ENCODE assay signal across 11 cellular contexts in genomic region chr6:37204014-37204751, GRCh38. TPM values are rescaled to one million over a fixed set of nuclear protein-coding genes. Genes with fewer than 3 reads are reported as not detected.
DNase-seq lines count a peak whose midpoint lies in the region; ATAC-seq and TF ChIP-seq lines count a peak whose summit lies in the region.
"Had no signal": no experiment of that assay in that cellular context is flagged by ENCODE, and none has a peak within 500 bp of the region (broad histone marks: within the 10 kb centered on the region; RNA-seq: fewer than 3 reads in every experiment).

No MANE protein-coding gene starts in this region.

- no peak overlapping the region for H2AFZ ChIP-seq in DND-41 (ENCODE audit: low read depth, low read length)

- no peaks in the 10 kb centered on the region for H3K79me2 ChIP-seq in DND-41 (ENCODE audit: insufficient read depth, low read length)

- TF ChIP-seq CTCF in DND-41 (IDR thresholded peaks at IDR 0.05; ENCODE audit: borderline replicate concordance, extremely low read depth, low read length, poor library complexity, severe bottlenecking) (no peak), LNCaP clone FGC (IDR thresholded peaks at IDR 0.05; ENCODE audit: control insufficient read depth, extremely low read depth, insufficient read depth) (no peak), astrocyte of the spinal cord (IDR thresholded peaks at IDR 0.05; ENCODE audit: low read depth, low read length) (no peak)

- in situ Hi-C loops in astrocyte of the spinal cord (cut with HindIII; ENCODE audit: low sequenced_read_pairs), result no loop called here

- no peaks in the 10 kb centered on the region for H3K9me3 ChIP-seq in DND-41 (ENCODE audit: insufficient read depth, low read length, severe bottlenecking)

- no peaks in the 10 kb centered on the region for H4K20me1 ChIP-seq in DND-41 (ENCODE audit: insufficient read depth, low read length)

- ATAC-seq in DND-41 (ENCODE audit: insufficient read depth, low read depth), result no peak
- no peak for ATAC-seq in HG03159 (IDR thresholded peaks at IDR 0.05; ENCODE audit: unreplicated experiment)
- ATAC-seq in GM19395 (IDR thresholded peaks at IDR 0.05; ENCODE audit: unreplicated experiment), result no peak

- H3K36me3 ChIP-seq in DND-41 (ENCODE audit: insufficient read depth, low read length), result no peaks in the 10 kb centered on the region

- peaks cover 72% of the 10 kb centered on the region for H3K4me1 ChIP-seq in DND-41 (ENCODE audit: insufficient read depth, low read length)

- H3K4me2 ChIP-seq in DND-41 (ENCODE audit: insufficient read depth, low read length), result peak overlapping the region; percentile 0; the same call in 1 of the 2 replicates

- H3K4me3 ChIP-seq in DND-41 (ENCODE audit: low read depth in 1 of 2, low read length in 2 of 2) (no peak overlapping the region), LNCaP clone FGC (ENCODE audit: low read depth, low read length) (no peak overlapping the region), astrocyte of the spinal cord (ENCODE audit: low read depth, low read length) (no peak overlapping the region)

- H3K9ac ChIP-seq in DND-41 (ENCODE audit: low read depth, low read length), result 0 out of 2 replicates have a peak overlapping the region, but pooled peaks have one; percentile 52

- peak overlapping the region; percentile 68 for H3K27ac ChIP-seq in DND-41 (ENCODE audit: low read length)

- DNase-seq in DND-41 (no peak), LNCaP clone FGC (ENCODE audit: low read depth) (peak; percentile 38), astrocyte of the spinal cord (ENCODE audit: low read depth, low spot score) (peak; percentile 26), mucosa of gallbladder (ENCODE audit: low spot score) (peak; percentile 67), NOMO-1 treated with DMSO at 0.1 percent for 48 hours (lab: John Stamatoyannopoulos, UW; ENCODE audit: unreplicated experiment) (no peak)
- DNase-seq in stimulated activated CD4-positive, alpha-beta T cell treated with anti-CD3 and anti-CD28 coated beads, Interleukin-4, amount 100 ng/mL, for 24 hours, result no peak
- DNase-seq: amygdala, NCI-H187, SW 1271 had no signal

- H3K27me3 ChIP-seq in DND-41 (ENCODE audit: insufficient read depth, low read length, poor library complexity), result no peaks in the 10 kb centered on the region

RNA-seq across cellular contexts. Expression of gene PIM1, which starts 34.2 kb away (rescaled TPM):
- total RNA-seq in mucosa of gallbladder, result 21.8 TPM

RNA-seq across cellular contexts. Expression of gene TBC1D22B, which starts 53.4 kb away (rescaled TPM):
- total RNA-seq in mucosa of gallbladder, result 15.3 TPM

RNA-seq across cellular contexts. Expression of gene TMEM217, which starts 53.8 kb away (rescaled TPM):
- 0.55 TPM for total RNA-seq in mucosa of gallbladder

Comparison
In these comparisons a context has a peak if more than half of its experiments do, and no peak if none do; other contexts are left out.
1. DNase-seq: peak in LNCaP clone FGC (single experiment), astrocyte of the spinal cord (single experiment) and mucosa of gallbladder (single experiment); none in DND-41 (single experiment), stimulated activated CD4-positive, alpha-beta T cell treated with anti-CD3 and anti-CD28 coated beads, Interleukin-4, amount 100 ng/mL, for 24 hours (single experiment) and NOMO-1 treated with DMSO at 0.1 percent for 48 hours (single experiment).